Comparison of ENCODE assay signal across 1 cellular context in the genomic region with DNA sequence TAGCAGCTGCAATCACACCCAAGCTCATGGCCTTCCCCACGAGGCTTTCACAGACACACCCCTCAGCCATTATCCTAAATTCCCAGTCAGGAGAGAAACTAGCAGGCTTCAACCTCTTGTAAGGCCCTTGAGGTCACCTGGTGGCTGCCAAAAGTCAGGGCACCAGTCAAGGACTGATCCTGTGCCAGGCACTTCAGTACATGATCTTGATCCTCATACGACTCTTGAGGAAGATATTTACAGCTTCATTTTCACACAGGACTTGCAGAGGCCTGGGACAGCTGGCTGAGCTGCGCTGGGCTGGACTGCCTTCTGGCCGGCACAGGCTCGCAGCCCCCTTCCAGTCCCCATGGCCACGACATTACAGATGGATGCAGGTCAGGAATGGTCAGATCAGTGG.
A peak's percentile ranks its signal among the peaks of the same experiment; 100 is the strongest.
TF ChIP-seq lines count a peak whose summit lies in the region.

No MANE protein-coding gene starts in this region.

TF ChIP-seq in A549, 52 proteins besides CTCF, POLR2A, EP300 and RAD21:
- 0 out of 2 replicates have a peak, but pooled peaks have one; percentile 4 for TF ChIP-seq POLR2AphosphoS2 (conservative IDR thresholded peaks at IDR 0.05; ENCODE audit: low read length)
- no peak for TF ChIP-seq GATA3 (IDR thresholded peaks at IDR 0.05; ENCODE audit: borderline replicate concordance)
